In the genomic region with DNA sequence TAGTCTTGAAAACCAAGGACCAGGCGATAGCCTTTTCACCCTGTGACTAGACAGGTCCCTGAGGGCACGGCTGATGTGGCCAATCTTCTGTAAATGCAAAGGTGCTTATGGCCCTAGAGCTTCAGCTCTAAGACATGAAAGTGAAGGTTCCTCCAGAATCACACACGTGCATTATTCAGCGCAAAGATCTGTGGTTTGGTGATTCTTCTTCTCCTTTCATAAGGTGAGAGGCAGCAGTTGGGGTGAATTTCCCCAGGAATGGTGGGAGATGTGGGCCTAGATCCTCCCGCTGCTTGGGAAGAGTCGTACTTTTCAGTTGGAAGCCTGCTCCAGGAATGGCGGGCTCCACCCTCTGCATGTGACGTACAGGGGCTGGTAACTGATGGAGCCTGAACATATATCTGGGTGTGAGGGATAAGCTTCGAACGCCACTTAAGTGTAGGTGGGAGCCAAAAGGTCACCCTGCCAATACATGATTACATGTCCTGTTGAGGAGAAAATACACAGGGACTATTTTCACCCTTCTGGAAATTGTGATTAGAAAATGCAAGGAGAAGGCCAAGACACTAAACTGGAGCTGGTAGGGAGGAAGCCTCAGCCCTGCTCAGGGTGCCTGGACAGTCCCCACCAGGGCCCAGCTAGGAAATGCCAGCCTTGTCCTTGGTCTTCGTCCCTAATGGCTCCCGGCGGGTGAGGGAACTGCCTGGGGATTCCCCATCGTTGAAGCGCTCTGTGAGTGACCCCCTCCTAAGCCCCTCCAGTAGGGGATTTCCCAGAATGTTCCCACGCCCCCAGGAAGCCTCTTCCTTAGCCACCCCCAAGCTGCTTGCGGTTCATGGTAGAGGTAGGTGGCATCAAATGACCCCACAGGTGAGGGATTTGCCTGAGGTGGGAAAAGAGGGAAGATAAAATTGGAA, we compare ENCODE assay signal across 10 cellular contexts.
DNase-seq lines count a peak whose midpoint lies in the region; ATAC-seq and TF ChIP-seq lines count a peak whose summit lies in the region.
"Had no signal": no experiment of that assay in that cellular context is flagged by ENCODE, and none has a peak within 500 bp of the region (broad histone marks: within the 10 kb centered on the region; RNA-seq: fewer than 3 reads in every experiment).

No MANE protein-coding gene starts in this region.

- POLR2A ChIA-PET in GM10248 (lab: Yijun Ruan, JAX): interaction anchor here (0.7 to 1.9 kb wide), 3 partner anchors 13 to 19 kb away, joined by 3 to 7 read pairs (median 6); a partner anchor contains a TSS

- no peak for TF ChIP-seq CTCF in GM10248 (IDR thresholded peaks at IDR 0.05; ENCODE audit: control extremely low read depth, extremely low read depth, low read depth, missing control alignments)

- DNase-seq in GM10248 (ENCODE audit: extremely low spot score) (peak; percentile 70), KG1 (lab: John Stamatoyannopoulos, UW) (no peak), NCI-H226 (no peak), NCI-H2081 (lab: John Stamatoyannopoulos, UW) (no peak), amygdala (lab: John Stamatoyannopoulos, UW) (no peak)
- DNase-seq in central memory CD4-positive, alpha-beta T cell: peak; percentile 42
- DNase-seq: Calu3 had no signal

- CTCF ChIA-PET in GM10248 (lab: Yijun Ruan, JAX): interaction anchor here (0.8 to 6.0 kb wide), 15 partner anchors 9 to 120 kb away, joined by 3 to 53 read pairs (median 4); a partner anchor contains a TSS

- ATAC-seq in GM21423 (IDR thresholded peaks at IDR 0.05; ENCODE audit: unreplicated experiment) (peak; percentile 58), HG03571 (IDR thresholded peaks at IDR 0.05; ENCODE audit: unreplicated experiment) (peak; percentile 51)
- ATAC-seq: gastroesophageal sphincter had no signal

Comparison
In these comparisons a context has a peak if more than half of its experiments do, and no peak if none do; other contexts are left out.
1. DNase-seq: peak in GM10248 (single experiment) and central memory CD4-positive, alpha-beta T cell (single experiment); none in KG1 (single experiment), NCI-H226 (single experiment), NCI-H2081 (0 of 2) and amygdala (0 of 56).